Comparison of ENCODE assay signal across 9 cellular contexts in genomic region chr5:40384782-40385390, GRCh38.
A peak's percentile ranks its signal among the peaks of the same experiment; 100 is the strongest.
DNase-seq lines count a peak whose midpoint lies in the region; ATAC-seq and TF ChIP-seq lines count a peak whose summit lies in the region.
"Had no signal": no experiment of that assay in that cellular context is flagged by ENCODE, and none has a peak within 500 bp of the region (broad histone marks: within the 10 kb centered on the region; RNA-seq: fewer than 3 reads in every experiment).

No MANE protein-coding gene starts in this region.

- H3K36me3 ChIP-seq in CD4-positive, CD25-positive, alpha-beta regulatory T cell (ENCODE audit: control insufficient read depth, insufficient read depth, low read length), result no peaks in the 10 kb centered on the region
- no peaks in the 10 kb centered on the region for H3K36me3 ChIP-seq in KOPT-K1 (ENCODE audit: insufficient read depth, low read length)
- no peaks in the 10 kb centered on the region for H3K36me3 ChIP-seq in lower lobe of right lung
- no peaks in the 10 kb centered on the region for H3K36me3 ChIP-seq in HAP-1 (replicated peaks)

- H3K27ac ChIP-seq in CD4-positive, CD25-positive, alpha-beta regulatory T cell (ENCODE audit: insufficient read depth, low read length, poor library complexity, severe bottlenecking), result peak overlapping the region; percentile 58
- H3K27ac ChIP-seq in KOPT-K1 (ENCODE audit: low read depth, low read length, poor library complexity, severe bottlenecking) (peak overlapping the region; percentile 62), lower lobe of right lung (peak overlapping the region; percentile 14)

- H3K9me3 Mint-ChIP-seq in CD4-positive, CD25-positive, alpha-beta regulatory T cell, result peaks cover 0 to 2% (median 0%) of the 10 kb centered on the region in 7 donors
- H3K9me3 Mint-ChIP-seq in T-helper 2 cell treated with Interferon-gamma antibody and Interleukin-4, amounts not matched to agents 5 μg/mL and 100 μg/mL, for 36 hours, result peaks cover 12% of the 10 kb centered on the region

- in situ Hi-C loops in HAP-1 (cut with MboI; ENCODE audit: low sequenced_read_pairs), result no loop called here

- peak overlapping the region; percentile 31 to 92 (median 73) for H3K27ac Mint-ChIP-seq in CD4-positive, CD25-positive, alpha-beta regulatory T cell
- H3K27ac Mint-ChIP-seq in T-helper 2 cell treated with Interferon-gamma antibody and Interleukin-4, amounts not matched to agents 5 μg/mL and 100 μg/mL, for 36 hours, result peak overlapping the region; percentile 91

- H3K4me1 ChIP-seq in CD4-positive, CD25-positive, alpha-beta regulatory T cell (ENCODE audit: control insufficient read depth, insufficient read depth, low read length, poor library complexity, severe bottlenecking), result peaks cover 45% of the 10 kb centered on the region
- H3K4me1 ChIP-seq in lower lobe of right lung, result peaks cover 31% of the 10 kb centered on the region
- no peaks in the 10 kb centered on the region for H3K4me1 ChIP-seq in HAP-1

- H3K4me3 ChIP-seq in CD4-positive, CD25-positive, alpha-beta regulatory T cell (ENCODE audit: low read depth, low read length), result peak overlapping the region; percentile 73
- no peak overlapping the region for H3K4me3 ChIP-seq in lower lobe of right lung
- no peak overlapping the region for H3K4me3 ChIP-seq in HAP-1

- peak overlapping the region in 2 of 4 donors; percentile 29 to 50 for H3K4me3 Mint-ChIP-seq in CD4-positive, CD25-positive, alpha-beta regulatory T cell
- peak overlapping the region; percentile 76 for H3K4me3 Mint-ChIP-seq in T-helper 2 cell treated with Interferon-gamma antibody and Interleukin-4, amounts not matched to agents 5 μg/mL and 100 μg/mL, for 36 hours

- no peaks in the 10 kb centered on the region for H3K27me3 Mint-ChIP-seq in CD4-positive, CD25-positive, alpha-beta regulatory T cell
- no peaks in the 10 kb centered on the region for H3K27me3 Mint-ChIP-seq in T-helper 2 cell treated with Interferon-gamma antibody and Interleukin-4, amounts not matched to agents 5 μg/mL and 100 μg/mL, for 36 hours (ENCODE audit: low read depth)

- peaks cover 29 to 49% (median 38%) of the 10 kb centered on the region in 4 donors for H3K4me1 Mint-ChIP-seq in CD4-positive, CD25-positive, alpha-beta regulatory T cell
- H3K4me1 Mint-ChIP-seq in T-helper 2 cell treated with Interferon-gamma antibody and Interleukin-4, amounts not matched to agents 5 μg/mL and 100 μg/mL, for 36 hours (ENCODE audit: low read depth), result peaks cover 82% of the 10 kb centered on the region

- TF ChIP-seq CTCF in lower lobe of right lung (IDR thresholded peaks at IDR 0.05), result no peak

- H3K9me3 ChIP-seq in CD4-positive, CD25-positive, alpha-beta regulatory T cell (ENCODE audit: control insufficient read depth in 2 of 2, low read length in 2 of 2), result no peaks in the 10 kb centered on the region
- H3K9me3 ChIP-seq in KOPT-K1 (ENCODE audit: insufficient read depth, low read length, poor library complexity, severe bottlenecking) (peaks cover 3% of the 10 kb centered on the region), lower lobe of right lung (no peaks in the 10 kb centered on the region), HAP-1 (no peaks in the 10 kb centered on the region)

- intact Hi-C loops in lower lobe of right lung (cut with DNase I), result no loop called here

- H3K27me3 ChIP-seq in CD4-positive, CD25-positive, alpha-beta regulatory T cell (ENCODE audit: control insufficient read depth, insufficient read depth, low read length), result no peaks in the 10 kb centered on the region
- no peaks in the 10 kb centered on the region for H3K27me3 ChIP-seq in lower lobe of right lung (ENCODE audit: low read depth)
- H3K27me3 ChIP-seq in HAP-1 (ENCODE audit: low read depth), result no peaks in the 10 kb centered on the region

- DNase-seq in CD4-positive, CD25-positive, alpha-beta regulatory T cell, result no peak
- DNase-seq in T-helper 2 cell treated with Interferon-gamma antibody and Interleukin-4, amounts not matched to agents 5 μg/mL and 100 μg/mL, for 36 hours (ENCODE audit: low spot score), result no peak
- DNase-seq in lower lobe of right lung (no peak), dermis blood vessel endothelial cell (no peak), HAP-1 (ENCODE audit: low spot score in 2 of 2) (no peak)
- DNase-seq: NCI-H524 treated with DMSO at 0.1 percent for 48 hours had no signal

- ATAC-seq in CD4-positive, CD25-positive, alpha-beta regulatory T cell (ENCODE audit: low read depth in 2 of 2), result no peak
- ATAC-seq in lower lobe of right lung (peak; percentile 14 to 37), HG02885 (IDR thresholded peaks at IDR 0.05; ENCODE audit: poor library complexity, unreplicated experiment) (no peak), HG02763 (IDR thresholded peaks at IDR 0.05; ENCODE audit: unreplicated experiment) (no peak)

- no peaks in the 10 kb centered on the region for H3K36me3 Mint-ChIP-seq in CD4-positive, CD25-positive, alpha-beta regulatory T cell
- H3K36me3 Mint-ChIP-seq in T-helper 2 cell treated with Interferon-gamma antibody and Interleukin-4, amounts not matched to agents 5 μg/mL and 100 μg/mL, for 36 hours (ENCODE audit: low read depth), result peaks cover 12% of the 10 kb centered on the region

Comparison
In these comparisons a context has a peak if more than half of its experiments do, and no peak if none do; other contexts are left out.
1. ATAC-seq: peak in lower lobe of right lung (2 of 2); none in CD4-positive, CD25-positive, alpha-beta regulatory T cell (0 of 2), HG02885 (single experiment) and HG02763 (single experiment).
2. Peak in every context shown above with its lines, with median percentiles within 50 percentile points of each other: H3K27ac ChIP-seq.